27 cellular contexts compared by ENCODE assay signal in the genomic region with DNA sequence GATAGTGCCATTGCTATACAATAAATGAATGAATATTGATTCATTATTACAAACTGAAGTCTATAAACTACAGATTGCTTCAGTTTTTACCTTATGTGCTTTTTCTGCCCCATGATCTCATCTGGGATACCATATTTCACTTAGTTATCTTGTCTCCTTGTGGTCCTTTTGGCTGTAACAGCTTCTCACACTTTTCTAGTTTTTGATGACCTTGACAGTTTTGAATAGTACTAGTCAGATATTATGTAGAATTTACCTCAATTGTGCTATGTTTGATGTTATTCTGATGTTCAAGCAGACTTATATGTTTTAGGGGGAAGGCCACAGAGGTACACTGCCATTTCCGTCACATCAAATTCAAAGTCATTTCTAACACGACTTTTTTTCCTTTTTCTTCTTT.
"Had no signal": no experiment of that assay in that cellular context is flagged by ENCODE, and none has a peak within 500 bp of the region (broad histone marks: within the 10 kb centered on the region; RNA-seq: fewer than 3 reads in every experiment).

No MANE protein-coding gene starts in this region.

- H3K36me3 ChIP-seq: stomach, suprapubic skin, thoracic aorta, thyroid gland, tibial artery, tibial nerve, transverse colon, upper lobe of left lung, upper lobe of right lung, uterus, vagina had no signal

- ATAC-seq: stimulated activated effector memory CD8-positive, alpha-beta T cell treated with anti-CD3 and anti-CD28 coated beads, Interleukin-12 subunit alpha, Interleukin-12 subunit beta, amount 100 ng/mL, for 72 hours; stimulated activated memory B cell treated with anti-CD40 and anti-IgM and Interleukin-4, amounts not matched to agents 10 μg/mL and 1 μg/mL and 100 μg/mL, for 72 hours; stimulated activated naive B cell treated with anti-CD40 and anti-IgM and Interleukin-4, amounts not matched to agents 10 μg/mL and 1 μg/mL and 100 μg/mL, for 72 hours; stimulated activated naive CD8-positive, alpha-beta T cell treated with anti-CD3 and anti-CD28 coated beads, Interleukin-15, amount 100 ng/mL, for 72 hours; stimulated activated naive CD8-positive, alpha-beta T cell treated with anti-CD3 and anti-CD28 coated beads, Interleukin-15, Interleukin-2, amounts not matched to agents 100 U/mL and 50 U/mL, for 24 hours; upper lobe of right lung had no signal

- H3K27ac ChIP-seq: stomach, suprapubic skin, testis, thoracic aorta, thyroid gland, tibial artery, tibial nerve, transverse colon, upper lobe of left lung, upper lobe of right lung, uterus, vagina had no signal

- H3K9me3 ChIP-seq: stomach, suprapubic skin, testis, thoracic aorta, thyroid gland, tibial artery, tibial nerve, transverse colon, upper lobe of left lung, upper lobe of right lung, uterus, vagina had no signal

- H3K27me3 ChIP-seq: stomach, suprapubic skin, testis, thyroid gland, tibial artery, tibial nerve, transverse colon, upper lobe of left lung, upper lobe of right lung, uterus, vagina had no signal

- H3K4me1 ChIP-seq: stomach, suprapubic skin, testis, thyroid gland, tibial artery, tibial nerve, transverse colon, upper lobe of left lung, upper lobe of right lung, uterus, vagina had no signal

- FAIRE-seq: urothelium cell line had no signal

- H3K4me3 ChIP-seq: stomach, suprapubic skin, testis, thoracic aorta, thyroid gland, tibial artery, tibial nerve, transverse colon, upper lobe of left lung, upper lobe of right lung, uterus, vagina had no signal

- DNase-seq: stimulated activated CD4-positive, alpha-beta T cell treated with anti-CD3 and anti-CD28 coated beads, Interleukin-2, amount 100 ng/mL, for 48 hours; stimulated activated CD4-positive, alpha-beta T cell treated with anti-CD3 and anti-CD28 coated beads, Interleukin-4, amount 100 ng/mL, for 1 hour; stimulated activated CD4-positive, alpha-beta T cell treated with anti-CD3 and anti-CD28 coated beads, Interleukin-4, amount 100 ng/mL, for 24 hours; stimulated activated CD4-positive, alpha-beta T cell treated with anti-CD3 and anti-CD28 coated beads, Interleukin-4, amount 100 ng/mL, for 4 hours; stimulated activated CD8-positive, alpha-beta memory T cell treated with anti-CD3 and anti-CD28 coated beads, Interleukin-4, amount 100 ng/mL, for 48 hours; stimulated activated naive B cell treated with anti-CD40 and anti-IgM and Interleukin-4, amounts not matched to agents 10 μg/mL and 1 μg/mL and 100 μg/mL, for 72 hours; stimulated activated naive CD4-positive, alpha-beta T cell; stimulated activated naive CD4-positive, alpha-beta T cell treated with Interleukin-2 at 50 U/mL for 16 hours; stimulated activated naive CD8-positive, alpha-beta T cell treated with anti-CD3 and anti-CD28 coated beads, Interleukin-15, amount 100 ng/mL, for 72 hours; stimulated activated naive CD8-positive, alpha-beta T cell treated with anti-CD3 and anti-CD28 coated beads, Interleukin-15, Interleukin-2, amounts not matched to agents 100 U/mL and 50 U/mL, for 24 hours; stomach; substantia nigra; testis; thyroid gland; tibial artery; transverse colon; trophoblast cell; upper lobe of left lung; upper lobe of right lung; uterus had no signal
